8 cellular contexts compared by ENCODE assay signal in genomic region chr12:50400104-50400637, GRCh38. TPM values are rescaled to one million over a fixed set of nuclear protein-coding genes. Genes with fewer than 3 reads are reported as not detected.
A peak's percentile ranks its signal among the peaks of the same experiment; 100 is the strongest.
DNase-seq lines count a peak whose midpoint lies in the region; ATAC-seq and TF ChIP-seq lines count a peak whose summit lies in the region.

No MANE protein-coding gene starts in this region.

- H3K27ac ChIP-seq in dorsolateral prefrontal cortex (peak overlapping the region in 58 of 59 donors; percentile 4 to 93 (median 86)), neural cell (ENCODE audit: low read length) (peak overlapping the region; percentile 82)

- no peaks in the 10 kb centered on the region for H3K36me3 ChIP-seq in neural cell (ENCODE audit: insufficient read depth, low read length)

- H3K4me1 Mint-ChIP-seq in activated CD8-positive, alpha-beta memory T cell treated with anti-CD3 and anti-CD28 coated beads, Interleukin-2, amount 10 ng/mL, durations not matched to agents 7 days and 5 days = peaks cover 26% of the 10 kb centered on the region

- intact Hi-C loops in dorsolateral prefrontal cortex (cut with DNase I) = no loop called here

- no peaks in the 10 kb centered on the region for H4K20me1 ChIP-seq in neural cell (ENCODE audit: insufficient read depth)

- H3K27me3 Mint-ChIP-seq in activated CD8-positive, alpha-beta memory T cell treated with anti-CD3 and anti-CD28 coated beads, Interleukin-2, amount 10 ng/mL, durations not matched to agents 7 days and 5 days = no peaks in the 10 kb centered on the region

- no peak for ATAC-seq in activated CD8-positive, alpha-beta memory T cell treated with anti-CD3 and anti-CD28 coated beads, Interleukin-2, amount 10 ng/mL, durations not matched to agents 7 days and 5 days
- no peak for ATAC-seq in GM19452 (IDR thresholded peaks at IDR 0.05; ENCODE audit: unreplicated experiment)

- no peak for TF ChIP-seq CTCF in dorsolateral prefrontal cortex (IDR thresholded peaks at IDR 0.05 in 54 of 56, conservative IDR thresholded peaks at IDR 0.05 in 2 of 56; ENCODE audit: low read depth in 1 of 56, partially characterized antibody in 56 of 56)
- TF ChIP-seq CTCF in neural cell (IDR thresholded peaks at IDR 0.05; ENCODE audit: poor library complexity, severe bottlenecking) = no peak

- peak overlapping the region; percentile 95 for H3K4me3 Mint-ChIP-seq in activated CD8-positive, alpha-beta memory T cell treated with anti-CD3 and anti-CD28 coated beads, Interleukin-2, amount 10 ng/mL, durations not matched to agents 7 days and 5 days

- H3K9me2 ChIP-seq in neural cell (ENCODE audit: insufficient read depth, low read length) = no peaks in the 10 kb centered on the region

- H3K36me3 Mint-ChIP-seq in activated CD8-positive, alpha-beta memory T cell treated with anti-CD3 and anti-CD28 coated beads, Interleukin-2, amount 10 ng/mL, durations not matched to agents 7 days and 5 days = peaks cover 9% of the 10 kb centered on the region

- H3K9me3 ChIP-seq in neural cell (ENCODE audit: low read length) = no peaks in the 10 kb centered on the region

- H3K79me2 ChIP-seq in neural cell (replicated peaks; ENCODE audit: insufficient read depth, low read length) = peaks cover 30% of the 10 kb centered on the region

- H2AFZ ChIP-seq in neural cell (ENCODE audit: low read depth, low read length) = peak overlapping the region; percentile 81

- TF ChIP-seq RAD21 in neural cell (conservative IDR thresholded peaks at IDR 0.05) = no peak

- H3K4me3 ChIP-seq in dorsolateral prefrontal cortex (peak overlapping the region; percentile 58 to 98 (median 87)), neural cell (ENCODE audit: low read length) (peak overlapping the region; percentile 96)

- H3K4me2 ChIP-seq in neural cell (ENCODE audit: low read length) = peak overlapping the region; percentile 18

- no peaks in the 10 kb centered on the region for H3K9me3 Mint-ChIP-seq in activated CD8-positive, alpha-beta memory T cell treated with anti-CD3 and anti-CD28 coated beads, Interleukin-2, amount 10 ng/mL, durations not matched to agents 7 days and 5 days (ENCODE audit: low read depth)

- DNase-seq in activated CD8-positive, alpha-beta memory T cell treated with anti-CD3 and anti-CD28 coated beads, Interleukin-2, amount 10 ng/mL, durations not matched to agents 7 days and 5 days = no peak
- DNase-seq in activated CD8-positive, alpha-beta memory T cell treated with anti-CD3 and anti-CD28 coated beads, Interleukin-2, amount 50 U/mL, for 4 hours = no peak
- DNase-seq in NCI-H748 treated with DMSO at 0.1 percent for 48 hours (lab: John Stamatoyannopoulos, UW) (peak; percentile 49), dorsolateral prefrontal cortex (no peak), AG08396 (ENCODE audit: low spot score) (no peak)
- no peak for DNase-seq in stimulated activated CD4-positive, alpha-beta T cell treated with anti-CD3 and anti-CD28 coated beads, Interleukin-4, amount 100 ng/mL, for 1 hour

- TF ChIP-seq EP300 in neural cell (conservative IDR thresholded peaks at IDR 0.05; ENCODE audit: poor library complexity, severe bottlenecking) = no peak

- peaks cover 2% of the 10 kb centered on the region for H3F3A ChIP-seq in neural cell (ENCODE audit: insufficient read depth, low read length, poor library complexity, severe bottlenecking)

- no peaks in the 10 kb centered on the region for H3K27me3 ChIP-seq in dorsolateral prefrontal cortex
- no peaks in the 10 kb centered on the region for H3K27me3 ChIP-seq in neural cell (ENCODE audit: insufficient read depth, low read depth, low read length)

- H3K27ac Mint-ChIP-seq in activated CD8-positive, alpha-beta memory T cell treated with anti-CD3 and anti-CD28 coated beads, Interleukin-2, amount 10 ng/mL, durations not matched to agents 7 days and 5 days = peak overlapping the region; percentile 89

- CTCF ChIA-PET in activated CD8-positive, alpha-beta memory T cell treated with anti-CD3 and anti-CD28 coated beads, Interleukin-2, amount 10 ng/mL, durations not matched to agents 7 days and 5 days (lab: Charles Lee) = interaction anchor here (0.9 to 3.4 kb wide), 2 partner anchors 188 to 289 kb away, joined by 3 to 9 read pairs; partner anchors contain the start of gene COX14

- peak overlapping the region; percentile 77 for H3K9ac ChIP-seq in neural cell (ENCODE audit: low read length)

TF ChIP-seq in neural cell, 6 proteins besides CTCF, POLR2A, EP300 and RAD21:
- TF ChIP-seq EZH2 (IDR thresholded peaks at IDR 0.05; ENCODE audit: borderline replicate concordance, insufficient read depth, low read length, poor library complexity, severe bottlenecking) = no peak
- no peak for TF ChIP-seq SMC3 (conservative IDR thresholded peaks at IDR 0.05; ENCODE audit: poor library complexity)
- TF ChIP-seq POLR2AphosphoS5 (IDR thresholded peaks at IDR 0.05) = no peak
- TF ChIP-seq MXI1 (conservative IDR thresholded peaks at IDR 0.05; ENCODE audit: poor library complexity, severe bottlenecking) = no peak
- no peak for TF ChIP-seq TAF1 (IDR thresholded peaks at IDR 0.05; ENCODE audit: low read depth)
- no peak for TF ChIP-seq REST (IDR thresholded peaks at IDR 0.05; ENCODE audit: borderline replicate concordance)
TF ChIP-seq in neural cell: peak in this region for 0.

RNA-seq across cellular contexts. Expression of gene LARP4, which starts 0.5 kb away (rescaled TPM):
- 10 to 100 TPM; 50.5 to 78.2 TPM for total RNA-seq in activated CD8-positive, alpha-beta memory T cell treated with anti-CD3 and anti-CD28 coated beads, Interleukin-2, amount 10 ng/mL, durations not matched to agents 7 days and 5 days
- 10 to 100 TPM; 44.6 to 88.8 (median 56.4) TPM for total RNA-seq in dorsolateral prefrontal cortex
- 14.2 and 17.8 TPM in 2 replicates for polyA plus RNA-seq in neural cell
- 64.3 and 79.9 TPM in 2 replicates for polyA minus RNA-seq in neural cell

RNA-seq across cellular contexts. Expression of gene FAM186A, which starts 3.8 kb away (rescaled TPM):
- total RNA-seq in activated CD8-positive, alpha-beta memory T cell treated with anti-CD3 and anti-CD28 coated beads, Interleukin-2, amount 10 ng/mL, durations not matched to agents 7 days and 5 days = not detected
- total RNA-seq in dorsolateral prefrontal cortex = not detected
- polyA plus RNA-seq in neural cell = not detected in 2 replicates
- polyA minus RNA-seq in neural cell = not detected in 2 replicates
